ENCODE assay signal across 1 cellular context in the genomic region with DNA sequence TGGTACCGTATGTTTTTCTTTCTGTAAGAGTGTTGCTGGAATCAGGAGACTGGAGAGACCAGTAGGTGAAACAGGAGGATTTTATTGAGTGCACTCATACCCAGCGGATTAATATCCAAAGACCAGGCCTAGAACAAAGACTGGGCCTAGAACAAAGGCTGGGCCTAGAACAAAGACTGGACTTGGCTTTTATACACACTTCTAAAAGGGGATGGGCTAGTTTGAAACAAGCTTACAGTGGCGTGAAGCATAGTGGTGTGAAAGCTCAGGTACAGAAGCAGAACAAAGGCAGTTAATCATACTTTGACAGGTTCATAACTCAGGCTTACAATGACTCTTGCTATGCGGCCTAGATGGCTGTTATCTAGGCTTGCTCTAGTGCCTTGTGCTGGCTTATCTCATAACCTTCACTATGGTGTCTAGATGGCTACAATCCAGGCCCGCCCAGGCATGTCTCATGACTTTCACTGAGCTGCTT.
TF ChIP-seq lines count a peak whose summit lies in the region.

No MANE protein-coding gene starts in this region.

TF ChIP-seq in K562, 482 proteins besides CTCF, POLR2A, EP300 and RAD21 (continued from another document):
- TF ChIP-seq, protein P1, sequence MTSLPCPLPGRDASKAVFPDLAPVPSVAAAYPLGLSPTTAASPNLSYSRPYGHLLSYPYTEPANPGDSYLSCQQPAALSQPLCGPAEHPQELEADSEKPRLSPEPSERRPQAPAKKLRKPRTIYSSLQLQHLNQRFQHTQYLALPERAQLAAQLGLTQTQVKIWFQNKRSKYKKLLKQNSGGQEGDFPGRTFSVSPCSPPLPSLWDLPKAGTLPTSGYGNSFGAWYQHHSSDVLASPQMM (CRISPR knock-in tag; IDR thresholded peaks at IDR 0.05) = no peak
- no peak for TF ChIP-seq SRSF3 (IDR thresholded peaks at IDR 0.05; ENCODE audit: insufficient read depth, low read length)
- TF ChIP-seq ELF1 (tag; IDR thresholded peaks at IDR 0.05) = 0 out of 2 replicates have a peak, but pooled peaks have one; percentile 33
- no peak for TF ChIP-seq RHOXF2B (CRISPR knock-in tag; conservative IDR thresholded peaks at IDR 0.05)
- TF ChIP-seq STAT6 (CRISPR knock-in tag; IDR thresholded peaks at IDR 0.05) = no peak
- no peak for TF ChIP-seq RBM39 (optimal IDR thresholded peaks at IDR 0.05; ENCODE audit: low read depth, low read length)
- TF ChIP-seq ZFX (CRISPR knock-in tag; IDR thresholded peaks at IDR 0.05) = peak; percentile 92
- no peak for TF ChIP-seq EWSR1 (IDR thresholded peaks at IDR 0.05; ENCODE audit: borderline replicate concordance, low read depth, partially characterized antibody)
- TF ChIP-seq HMG20A (CRISPR knock-in tag; conservative IDR thresholded peaks at IDR 0.05) = no peak
- no peak for TF ChIP-seq ZNF586 (CRISPR knock-in tag; conservative IDR thresholded peaks at IDR 0.05)
- TF ChIP-seq, protein P2, sequence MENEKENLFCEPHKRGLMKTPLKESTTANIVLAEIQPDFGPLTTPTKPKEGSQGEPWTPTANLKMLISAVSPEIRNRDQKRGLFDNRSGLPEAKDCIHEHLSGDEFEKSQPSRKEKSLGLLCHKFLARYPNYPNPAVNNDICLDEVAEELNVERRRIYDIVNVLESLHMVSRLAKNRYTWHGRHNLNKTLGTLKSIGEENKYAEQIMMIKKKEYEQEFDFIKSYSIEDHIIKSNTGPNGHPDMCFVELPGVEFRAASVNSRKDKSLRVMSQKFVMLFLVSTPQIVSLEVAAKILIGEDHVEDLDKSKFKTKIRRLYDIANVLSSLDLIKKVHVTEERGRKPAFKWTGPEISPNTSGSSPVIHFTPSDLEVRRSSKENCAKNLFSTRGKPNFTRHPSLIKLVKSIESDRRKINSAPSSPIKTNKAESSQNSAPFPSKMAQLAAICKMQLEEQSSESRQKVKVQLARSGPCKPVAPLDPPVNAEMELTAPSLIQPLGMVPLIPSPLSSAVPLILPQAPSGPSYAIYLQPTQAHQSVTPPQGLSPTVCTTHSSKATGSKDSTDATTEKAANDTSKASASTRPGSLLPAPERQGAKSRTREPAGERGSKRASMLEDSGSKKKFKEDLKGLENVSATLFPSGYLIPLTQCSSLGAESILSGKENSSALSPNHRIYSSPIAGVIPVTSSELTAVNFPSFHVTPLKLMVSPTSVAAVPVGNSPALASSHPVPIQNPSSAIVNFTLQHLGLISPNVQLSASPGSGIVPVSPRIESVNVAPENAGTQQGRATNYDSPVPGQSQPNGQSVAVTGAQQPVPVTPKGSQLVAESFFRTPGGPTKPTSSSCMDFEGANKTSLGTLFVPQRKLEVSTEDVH (IDR thresholded peaks at IDR 0.05; ENCODE audit: low read depth, partially characterized antibody) = peak; percentile 85
- TF ChIP-seq CBFB (CRISPR knock-in tag; IDR thresholded peaks at IDR 0.05) = no peak
- TF ChIP-seq ZNF12 (CRISPR knock-in tag; IDR thresholded peaks at IDR 0.05) = peak; percentile 80; the same call in 1 of the 2 replicates
- TF ChIP-seq ZNF696 (CRISPR knock-in tag; conservative IDR thresholded peaks at IDR 0.05) = no peak
- peak; percentile 81 to 95 for TF ChIP-seq ARNT (IDR thresholded peaks at IDR 0.05)
- TF ChIP-seq ZNF699 (CRISPR knock-in tag; IDR thresholded peaks at IDR 0.05; ENCODE audit: insufficient replicate concordance) = no peak
- TF ChIP-seq NFRKB (IDR thresholded peaks at IDR 0.05; ENCODE audit: low read depth) = no peak
- peak; percentile 54 to 75 for TF ChIP-seq KDM1A (IDR thresholded peaks at IDR 0.05)
- peak; percentile 99 for TF ChIP-seq MEIS2 (IDR thresholded peaks at IDR 0.05; ENCODE audit: partially characterized antibody)
- TF ChIP-seq NR2C2 (CRISPR knock-in tag; IDR thresholded peaks at IDR 0.05) = no peak
- no peak; the same call in 1 of the 2 replicates for TF ChIP-seq NR2C2 (tag; IDR thresholded peaks at IDR 0.05)
- TF ChIP-seq ZC3H4 (CRISPR knock-in tag; IDR thresholded peaks at IDR 0.05; ENCODE audit: borderline replicate concordance) = no peak
- TF ChIP-seq KLF6 (CRISPR knock-in tag; IDR thresholded peaks at IDR 0.05; ENCODE audit: borderline replicate concordance) = no peak
- TF ChIP-seq ZNF668 (CRISPR knock-in tag; IDR thresholded peaks at IDR 0.05) = no peak
- TF ChIP-seq ZNF354B (CRISPR knock-in tag; IDR thresholded peaks at IDR 0.05) = no peak
- no peak for TF ChIP-seq POLR2H (tag; IDR thresholded peaks at IDR 0.05; ENCODE audit: low read depth)
- no peak; the same call in none of the 2 replicates for TF ChIP-seq ATF3 (IDR thresholded peaks at IDR 0.05)
- TF ChIP-seq ATF3 (CRISPR knock-in tag; conservative IDR thresholded peaks at IDR 0.05) = no peak
- peak; percentile 66 for TF ChIP-seq FOSL1 (tag; conservative IDR thresholded peaks at IDR 0.05)
- TF ChIP-seq AFF1 (IDR thresholded peaks at IDR 0.05; ENCODE audit: low read depth in 1 of 2, partially characterized antibody in 2 of 2) = peak; percentile 80 to 85
- TF ChIP-seq CBX2 (IDR thresholded peaks at IDR 0.05; ENCODE audit: insufficient read depth, low read length, poor library complexity, severe bottlenecking) = no peak
- peak; percentile 91 for TF ChIP-seq NBN (IDR thresholded peaks at IDR 0.05; ENCODE audit: low read depth)
